ENCODE assay signal across 30 cellular contexts in the genomic region with DNA sequence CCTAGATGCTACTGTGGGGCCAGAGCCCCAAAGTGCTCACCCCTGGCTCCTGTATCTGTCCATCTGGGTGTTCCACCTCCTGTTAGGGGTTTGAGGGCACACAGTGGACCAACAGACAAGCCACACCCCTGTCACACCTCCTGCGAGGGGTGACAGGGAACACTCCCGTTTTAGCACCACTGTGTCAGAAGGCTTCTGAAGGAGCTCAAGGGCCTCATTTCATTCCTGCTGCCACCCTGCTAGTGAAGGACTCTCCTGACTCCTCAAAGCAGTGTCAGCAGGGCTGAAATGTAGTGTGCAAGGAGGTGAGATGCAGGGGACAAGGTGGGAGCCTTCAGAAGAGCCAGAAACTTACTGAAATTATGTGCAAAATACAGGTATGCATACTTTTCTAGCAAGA.
"Had no signal": no experiment of that assay in that cellular context is flagged by ENCODE, and none has a peak within 500 bp of the region (broad histone marks: within the 10 kb centered on the region; RNA-seq: fewer than 3 reads in every experiment).

No MANE protein-coding gene starts in this region.

- H3K27ac Mint-ChIP-seq: activated CD4-positive, alpha-beta memory T cell treated with anti-CD3 and anti-CD28 coated beads, Interleukin-2, amount 10 ng/mL, durations not matched to agents 7 days and 5 days; activated naive CD8-positive, alpha-beta T cell treated with anti-CD3 and anti-CD28 coated beads for 36 hours; activated T-cell treated with anti-CD3 and anti-CD28 coated beads, Interleukin-2, amount 50 U/mL, for 72 hours; activated T-helper 17 cell treated with anti-CD3 and anti-CD28 coated beads, Interleukin-2, amount 50 U/mL, for 72 hours; IgD-negative memory B cell had no signal

- H3K9me3 Mint-ChIP-seq: activated CD4-positive, alpha-beta memory T cell treated with anti-CD3 and anti-CD28 coated beads, Interleukin-2, amount 10 ng/mL, durations not matched to agents 7 days and 5 days; activated naive CD8-positive, alpha-beta T cell treated with anti-CD3 and anti-CD28 coated beads for 36 hours; activated T-helper 17 cell treated with anti-CD3 and anti-CD28 coated beads, Interleukin-2, amount 50 U/mL, for 72 hours had no signal

- ATAC-seq: activated T-cell treated with anti-CD3 and anti-CD28 coated beads, Interleukin-2, amount 50 U/mL, for 72 hours; activated T-helper 17 cell treated with anti-CD3 and anti-CD28 coated beads, Interleukin-2, amount 50 U/mL, for 72 hours; body of pancreas; Panc1 had no signal

- H3K4me1 ChIP-seq: body of pancreas, breast epithelium had no signal

- H3K36me3 ChIP-seq: breast epithelium, WERI-Rb-1 had no signal

- H3K4me3 ChIP-seq: body of pancreas, breast epithelium had no signal

- FAIRE-seq: astrocyte had no signal

- H3K27me3 Mint-ChIP-seq: activated CD4-positive, alpha-beta memory T cell treated with anti-CD3 and anti-CD28 coated beads, Interleukin-2, amount 10 ng/mL, durations not matched to agents 7 days and 5 days; activated naive CD8-positive, alpha-beta T cell treated with anti-CD3 and anti-CD28 coated beads for 36 hours; activated T-helper 17 cell treated with anti-CD3 and anti-CD28 coated beads, Interleukin-2, amount 50 U/mL, for 72 hours; IgD-negative memory B cell had no signal

- H3K27me3 ChIP-seq: body of pancreas, breast epithelium had no signal

- DNase-seq: activated CD4-positive, alpha-beta memory T cell treated with anti-CD3 and anti-CD28 coated beads, Interleukin-2, amount 10 ng/mL, durations not matched to agents 7 days and 5 days; activated CD4-positive, alpha-beta T cell treated with anti-CD3 and anti-CD28 coated beads for 1 hour; activated CD4-positive, alpha-beta T cell treated with anti-CD3 and anti-CD28 coated beads for 48 hours; activated CD4-positive, CD25-positive, alpha-beta regulatory T cell; activated effector memory CD4-positive, alpha-beta T cell treated with anti-CD3 and anti-CD28 coated beads, Interleukin-2, amount 50 U/mL, for 16 hours; activated naive CD4-positive, alpha-beta T cell; activated naive CD4-positive, alpha-beta T cell treated with anti-CD3 and anti-CD28 coated beads, Interleukin-2, amount 50 U/mL, for 16 hours; activated naive CD8-positive, alpha-beta T cell treated with anti-CD3 and anti-CD28 coated beads for 36 hours; activated T-cell treated with anti-CD3 and anti-CD28 coated beads, Interleukin-2, amount 50 U/mL, for 1 hour; activated T-cell treated with anti-CD3 and anti-CD28 coated beads, Interleukin-2, amount 50 U/mL, for 72 hours; amygdala; body of pancreas; central memory CD4-positive, alpha-beta T cell; Karpas-422; KBM-7; NCI-H1105; NCI-H1417 treated with DMSO at 0.1 percent for 48 hours; NCI-H1694; NCI-H1930; NCI-H2081 treated with DMSO at 0.1 percent for 48 hours; NCI-H345; NCI-H524 treated with DMSO at 0.1 percent for 48 hours; SW 1271; T1000; WERI-Rb-1 had no signal

- H3K9me3 ChIP-seq: body of pancreas, breast epithelium had no signal

- H3K27ac ChIP-seq: body of pancreas, breast epithelium, WERI-Rb-1 had no signal

- H3K4me3 Mint-ChIP-seq: activated CD4-positive, alpha-beta memory T cell treated with anti-CD3 and anti-CD28 coated beads, Interleukin-2, amount 10 ng/mL, durations not matched to agents 7 days and 5 days; activated naive CD8-positive, alpha-beta T cell treated with anti-CD3 and anti-CD28 coated beads for 36 hours; activated T-cell treated with anti-CD3 and anti-CD28 coated beads, Interleukin-2, amount 50 U/mL, for 72 hours; activated T-helper 17 cell treated with anti-CD3 and anti-CD28 coated beads, Interleukin-2, amount 50 U/mL, for 72 hours; IgD-negative memory B cell had no signal

- H3K4me1 Mint-ChIP-seq: activated CD4-positive, alpha-beta memory T cell treated with anti-CD3 and anti-CD28 coated beads, Interleukin-2, amount 10 ng/mL, durations not matched to agents 7 days and 5 days; activated naive CD8-positive, alpha-beta T cell treated with anti-CD3 and anti-CD28 coated beads for 36 hours; activated T-helper 17 cell treated with anti-CD3 and anti-CD28 coated beads, Interleukin-2, amount 50 U/mL, for 72 hours; IgD-negative memory B cell had no signal
